Comparison of ENCODE assay signal across 1 cellular context in genomic region chr3:59247402-59247841, GRCh38.
TF ChIP-seq lines count a peak whose summit lies in the region.

No MANE protein-coding gene starts in this region.

TF ChIP-seq in GM12878, 131 proteins besides CTCF, POLR2A, EP300 and RAD21 (continued from another document):
- TF ChIP-seq BHLHE40 (IDR thresholded peaks at IDR 0.05; ENCODE audit: borderline replicate concordance in 1 of 2, low read depth in 2 of 2, low read length in 1 of 2) (peak; percentile 3 to 23; a peak in 1 of 4 replicates), LARP7 (IDR thresholded peaks at IDR 0.05) (no peak)
